Comparison of ENCODE assay signal across 17 cellular contexts in genomic region chr3:15766406-15766805, GRCh38. TPM values are rescaled to one million over a fixed set of nuclear protein-coding genes. Genes with fewer than 3 reads are reported as not detected.
A peak's percentile ranks its signal among the peaks of the same experiment; 100 is the strongest.
DNase-seq lines count a peak whose midpoint lies in the region; ATAC-seq and TF ChIP-seq lines count a peak whose summit lies in the region.
"Had no signal": no experiment of that assay in that cellular context is flagged by ENCODE, and none has a peak within 500 bp of the region (broad histone marks: within the 10 kb centered on the region; RNA-seq: fewer than 3 reads in every experiment).

No MANE protein-coding gene starts in this region.

- no peaks in the 10 kb centered on the region for H3K27me3 ChIP-seq in Panc1 (ENCODE audit: control insufficient read depth, insufficient read depth, low read length)
- no peaks in the 10 kb centered on the region for H3K27me3 ChIP-seq in thyroid gland
- H3K27me3 ChIP-seq in BE2C, result no peaks in the 10 kb centered on the region
- H3K27me3 ChIP-seq: BLaER1 treated with 17β-estradiol and CSF1 and Interleukin-3, amounts not matched to agents 10 nM and 100 nM had no signal

- peak; percentile 10 for DNase-seq in DMS79 treated with DMSO at 0.1 percent for 48 hours (lab: John Stamatoyannopoulos, UW)
- no peak for DNase-seq in DMS79 (lab: John Stamatoyannopoulos, UW)
- no peak for DNase-seq in Panc1 (ENCODE audit: low read depth, low spot score)
- peak; percentile 33 for DNase-seq in kidney tubule cell (ENCODE audit: low spot score)
- peak; percentile 66 to 74 for DNase-seq in thyroid gland
- no peak for DNase-seq in BE2C
- DNase-seq in activated CD8-positive, alpha-beta T cell treated with anti-CD3 and anti-CD28 coated beads for 36 hours, result no peak
- no peak for DNase-seq in nucleus accumbens (lab: John Stamatoyannopoulos, UW)
- DNase-seq: AML-193; Calu3; CD4-positive, CD25-positive, alpha-beta regulatory T cell; DMS 273 treated with DMSO at 0.1 percent for 48 hours; EL; IMR-90 had no signal

- no peak for ATAC-seq in Panc1
- no peak for ATAC-seq in activated CD8-positive, alpha-beta T cell treated with anti-CD3 and anti-CD28 coated beads for 36 hours
- ATAC-seq: HCT116 had no signal

- in situ Hi-C loops in Panc1 (cut with HindIII; ENCODE audit: low pct_unique_long_range_greater_than_20kb, low sequenced_read_pairs), result no loop called here

- peak overlapping the region; percentile 35; the same call in 1 of the 2 replicates for H3K27ac ChIP-seq in Panc1 (ENCODE audit: low read length)
- peak overlapping the region in 2 of 3 donors; percentile 21 to 37 for H3K27ac ChIP-seq in thyroid gland
- H3K27ac ChIP-seq: 22Rv1 had no signal

- intact Hi-C loops in Panc1 (cut with micrococcal nuclease; ENCODE audit: unreplicated experiment) (no loop called here), thyroid gland (cut with DNase I) (no loop called here)
- intact Hi-C loops in activated CD8-positive, alpha-beta T cell treated with anti-CD3 and anti-CD28 coated beads for 36 hours (cut with micrococcal nuclease), result no loop called here

- H3K36me3 ChIP-seq in Panc1 (ENCODE audit: control insufficient read depth, insufficient read depth, low read length) (peaks cover 10% of the 10 kb centered on the region; the same call in 1 of the 2 replicates), thyroid gland (no peaks in the 10 kb centered on the region), BE2C (no peaks in the 10 kb centered on the region)

- POLR2A ChIA-PET in Panc1 (lab: Charles Lee), result interaction anchor here (0.7 kb wide), 1 partner anchor 30 kb away, joined by 6 read pairs; no protein-coding TSS in a partner anchor
- POLR2A ChIA-PET in activated CD8-positive, alpha-beta T cell treated with anti-CD3 and anti-CD28 coated beads for 36 hours (lab: Charles Lee), result no interaction called here

- TF ChIP-seq CTCF in Panc1 (IDR thresholded peaks at IDR 0.05), result no peak
- no peak for TF ChIP-seq CTCF in thyroid gland (IDR thresholded peaks at IDR 0.05)
- TF ChIP-seq CTCF in BE2C (IDR thresholded peaks at IDR 0.05; ENCODE audit: low read depth, low read length), result no peak
- no peak for TF ChIP-seq CTCF in activated CD8-positive, alpha-beta T cell treated with anti-CD3 and anti-CD28 coated beads for 36 hours (IDR thresholded peaks at IDR 0.05)

- no peak for TF ChIP-seq POLR2A in thyroid gland (IDR thresholded peaks at IDR 0.05)

- H3K4me3 Mint-ChIP-seq in activated CD8-positive, alpha-beta T cell treated with anti-CD3 and anti-CD28 coated beads for 36 hours, result no peak overlapping the region
- H3K4me3 Mint-ChIP-seq: CD4-positive, CD25-positive, alpha-beta regulatory T cell had no signal

- H3K4me1 ChIP-seq in Panc1 (ENCODE audit: control insufficient read depth, insufficient read depth, low read length) (peaks cover 34% of the 10 kb centered on the region), thyroid gland (peaks cover 29 to 30% of the 10 kb centered on the region in 2 donors), BE2C (no peaks in the 10 kb centered on the region)

- 33 to 55% methylated on average over 1 of the region's 1 CpG for WGBS in thyroid gland, 2 donors

- no peaks in the 10 kb centered on the region for H3K9me3 Mint-ChIP-seq in activated CD8-positive, alpha-beta T cell treated with anti-CD3 and anti-CD28 coated beads for 36 hours
- H3K9me3 Mint-ChIP-seq: CD4-positive, CD25-positive, alpha-beta regulatory T cell had no signal

- no TSS peak for BruUV-seq in Panc1 (replicated peaks; lab: Mats Ljungman, UMichigan)

- CTCF ChIA-PET in Panc1 (lab: Charles Lee), result no interaction called here
- CTCF ChIA-PET in activated CD8-positive, alpha-beta T cell treated with anti-CD3 and anti-CD28 coated beads for 36 hours (lab: Charles Lee), result interaction anchor here (1.2 to 1.3 kb wide), 2 partner anchors 10 to 46 kb away, joined by 3 read pairs; no protein-coding TSS in a partner anchor

- H3K27ac Mint-ChIP-seq in activated CD8-positive, alpha-beta T cell treated with anti-CD3 and anti-CD28 coated beads for 36 hours, result no peak overlapping the region
- H3K27ac Mint-ChIP-seq: CD4-positive, CD25-positive, alpha-beta regulatory T cell had no signal

- H3K27me3 Mint-ChIP-seq in activated CD8-positive, alpha-beta T cell treated with anti-CD3 and anti-CD28 coated beads for 36 hours, result no peaks in the 10 kb centered on the region
- H3K27me3 Mint-ChIP-seq: CD4-positive, CD25-positive, alpha-beta regulatory T cell had no signal

- peaks cover 19% of the 10 kb centered on the region for H3K36me3 Mint-ChIP-seq in activated CD8-positive, alpha-beta T cell treated with anti-CD3 and anti-CD28 coated beads for 36 hours (ENCODE audit: low read depth)

- peaks cover 27% of the 10 kb centered on the region for H3K4me1 Mint-ChIP-seq in activated CD8-positive, alpha-beta T cell treated with anti-CD3 and anti-CD28 coated beads for 36 hours (ENCODE audit: low read depth)

- H3K4me3 ChIP-seq in Panc1 (ENCODE audit: low read depth in 2 of 2, low read length in 2 of 2), result no peak overlapping the region
- H3K4me3 ChIP-seq in thyroid gland (replicated peaks in 1 of 3), result no peak overlapping the region
- H3K4me3 ChIP-seq in BE2C (ENCODE audit: low read depth, low read length), result no peak overlapping the region
- H3K4me3 ChIP-seq: BLaER1 treated with 17β-estradiol and CSF1 and Interleukin-3, amounts not matched to agents 10 nM and 100 nM had no signal

- H3K9me3 ChIP-seq in Panc1 (ENCODE audit: control insufficient read depth, insufficient read depth, low read depth, low read length), result no peaks in the 10 kb centered on the region
- H3K9me3 ChIP-seq in thyroid gland, result no peaks in the 10 kb centered on the region
- H3K9me3 ChIP-seq in BE2C, result no peaks in the 10 kb centered on the region

RNA-seq across cellular contexts. Expression of gene ANKRD28, which starts 31.4 kb away (rescaled TPM):
- total RNA-seq in Panc1 (2021; ENCODE audit: unreplicated experiment), result 89.3 TPM
- polyA plus RNA-seq in Panc1 (2012; ENCODE audit: insufficient read length), result 35.0 TPM
- 10 to 100 TPM; 61.3 to 83.3 (median 72.7) TPM for total RNA-seq in thyroid gland
- polyA plus RNA-seq in BE2C (2012; ENCODE audit: insufficient read depth, insufficient read length, low read depth), result 4.5 TPM
- 10 to 100 TPM; 32.9 to 35.3 TPM for total RNA-seq in activated CD8-positive, alpha-beta T cell treated with anti-CD3 and anti-CD28 coated beads for 36 hours

Comparison
In these comparisons a context has a peak if more than half of its experiments do, and no peak if none do; other contexts are left out.
1. DNase-seq: peak in DMS79 treated with DMSO at 0.1 percent for 48 hours (single experiment), kidney tubule cell (single experiment) and thyroid gland (2 of 2); none in DMS79 (single experiment), Panc1 (single experiment), BE2C (single experiment), activated CD8-positive, alpha-beta T cell treated with anti-CD3 and anti-CD28 coated beads for 36 hours (single experiment) and nucleus accumbens (0 of 56).